Comparison of ENCODE assay signal across 25 cellular contexts in the genomic region with DNA sequence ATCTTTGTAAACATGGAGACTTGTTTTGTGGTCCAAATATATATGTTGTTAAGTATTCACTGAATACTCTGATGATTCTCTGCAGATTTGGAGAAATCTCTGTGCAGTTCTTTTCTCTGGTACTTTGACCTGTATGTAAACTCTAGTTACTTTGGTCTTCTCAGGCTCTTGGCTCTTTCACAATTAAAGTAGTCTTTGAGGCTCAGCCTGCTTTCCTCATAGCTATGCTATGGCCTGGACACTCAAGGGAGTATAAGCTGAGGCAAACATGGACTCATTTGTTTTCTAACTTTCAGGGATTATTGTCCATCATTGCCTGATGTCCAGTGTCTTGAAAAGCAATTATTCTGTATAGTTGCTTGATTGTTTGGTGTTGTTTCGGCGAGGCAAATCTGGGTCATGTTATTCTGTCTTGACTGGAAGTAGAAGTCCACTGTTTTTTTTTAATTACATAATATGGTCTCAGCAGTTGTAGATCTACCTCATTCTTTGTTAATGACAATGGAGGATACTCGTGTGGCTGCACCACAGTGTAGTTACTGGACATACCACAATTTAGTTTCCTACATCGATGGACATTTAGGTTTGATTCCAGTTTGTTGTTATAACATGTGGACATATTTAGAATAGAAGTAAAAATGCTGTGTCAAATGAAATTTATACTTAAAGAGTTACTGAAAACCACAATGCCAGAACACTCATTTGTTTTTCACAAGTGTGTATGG. TPM values are rescaled to one million over a fixed set of nuclear protein-coding genes. Genes with fewer than 3 reads are reported as not detected.
DNase-seq lines count a peak whose midpoint lies in the region; ATAC-seq and TF ChIP-seq lines count a peak whose summit lies in the region.
"Had no signal": no experiment of that assay in that cellular context is flagged by ENCODE, and none has a peak within 500 bp of the region (broad histone marks: within the 10 kb centered on the region; RNA-seq: fewer than 3 reads in every experiment).

No MANE protein-coding gene starts in this region.

- H3K23ac ChIP-seq in trophoblast cell (ENCODE audit: low read length): no peak overlapping the region

- no peak overlapping the region for H3K4me2 ChIP-seq in trophoblast cell (ENCODE audit: low read length)
- H3K4me2 ChIP-seq: BLaER1 had no signal

- H3K9me3 Mint-ChIP-seq in WTC11: no peaks in the 10 kb centered on the region
- peaks cover 4% of the 10 kb centered on the region for H3K9me3 Mint-ChIP-seq in activated CD4-positive, alpha-beta T cell treated with anti-CD3 and anti-CD28 coated beads, Interleukin-2, amount 10 ng/mL, durations not matched to agents 24 days and 14 days
- H3K9me3 Mint-ChIP-seq: stimulated activated effector memory CD8-positive, alpha-beta T cell treated with anti-CD3 and anti-CD28 coated beads, Interleukin-12 subunit alpha, Interleukin-12 subunit beta, amount 100 ng/mL, for 72 hours had no signal

- H3K79me1 ChIP-seq in trophoblast cell (ENCODE audit: low read length): no peaks in the 10 kb centered on the region

- POLR2A ChIA-PET in WTC11 (lab: Charles Lee): no interaction called here

- H3K9me3 ChIP-seq in trophoblast cell (ENCODE audit: insufficient read depth, low read depth, low read length) (no peaks in the 10 kb centered on the region), gastrocnemius medialis (no peaks in the 10 kb centered on the region)
- H3K9me3 ChIP-seq: SJSA1, thoracic aorta had no signal

- H3K27me3 ChIP-seq in trophoblast cell (ENCODE audit: insufficient read depth, low read length) (no peaks in the 10 kb centered on the region), gastrocnemius medialis (no peaks in the 10 kb centered on the region)
- H3K27me3 ChIP-seq: BLaER1, SJSA1 had no signal

- H2BK120ac ChIP-seq in trophoblast cell (ENCODE audit: insufficient read depth, low read length, poor library complexity): no peak overlapping the region

- H4K12ac ChIP-seq in trophoblast cell (ENCODE audit: low read depth, low read length): no peak overlapping the region

- no peak overlapping the region for H3K18ac ChIP-seq in trophoblast cell (ENCODE audit: low read length)

- H2AK5ac ChIP-seq in trophoblast cell (ENCODE audit: low read length): no peak overlapping the region

- no peak for TF ChIP-seq POLR2A in gastrocnemius medialis (IDR thresholded peaks at IDR 0.05)

- H3K4me1 ChIP-seq in trophoblast cell (ENCODE audit: control insufficient read depth in 1 of 2, insufficient read depth in 2 of 2, low read length in 2 of 2) (no peaks in the 10 kb centered on the region), gastrocnemius medialis (peaks cover 12 to 26% of the 10 kb centered on the region in 2 donors)
- H3K4me1 ChIP-seq: BLaER1, SJSA1 had no signal

- 0 out of 2 replicates have a peak overlapping the region, but pooled peaks have one; percentile 9 for H3K27ac Mint-ChIP-seq in WTC11
- H3K27ac Mint-ChIP-seq in activated CD4-positive, alpha-beta T cell treated with anti-CD3 and anti-CD28 coated beads, Interleukin-2, amount 10 ng/mL, durations not matched to agents 24 days and 14 days: no peak overlapping the region
- H3K27ac Mint-ChIP-seq: naive B cell; stimulated activated effector memory CD8-positive, alpha-beta T cell treated with anti-CD3 and anti-CD28 coated beads, Interleukin-12 subunit alpha, Interleukin-12 subunit beta, amount 100 ng/mL, for 72 hours had no signal

- no peak overlapping the region for H3K27ac ChIP-seq in trophoblast cell (ENCODE audit: low read depth, low read length)
- peak overlapping the region in 1 of 4 donors; percentile 7 for H3K27ac ChIP-seq in gastrocnemius medialis
- H3K27ac ChIP-seq: BLaER1, psoas muscle, SJSA1, thoracic aorta had no signal

- no CpG with 5 or more reads among the region's 4 CpGs for WGBS in trophoblast cell (ENCODE audit: extremely low coverage, insufficient coverage, insufficient read length)

- H3K4me3 ChIP-seq in fibroblast of the aortic adventitia (ENCODE audit: low read depth, low read length) (no peak overlapping the region), trophoblast cell (ENCODE audit: low read depth, low read length) (no peak overlapping the region), gastrocnemius medialis (no peak overlapping the region)
- H3K4me3 ChIP-seq: BLaER1, lung, psoas muscle, SJSA1, thoracic aorta had no signal

- no peak overlapping the region for H2AFZ ChIP-seq in trophoblast cell (ENCODE audit: insufficient read depth, low read length, poor library complexity)

- H4K8ac ChIP-seq in trophoblast cell (ENCODE audit: low read depth, low read length): no peak overlapping the region

- intact Hi-C loops in gastrocnemius medialis (cut with DNase I; ENCODE audit: low total_unique reads): no loop called here
- intact Hi-C loops in activated CD4-positive, alpha-beta T cell treated with anti-CD3 and anti-CD28 coated beads, Interleukin-2, amount 10 ng/mL, durations not matched to agents 24 days and 14 days (cut with micrococcal nuclease): no loop called here

- H3K36me3 ChIP-seq in trophoblast cell (ENCODE audit: control insufficient read depth in 1 of 2, insufficient read depth in 2 of 2, low read length in 2 of 2): peaks cover 7 to 10% of the 10 kb centered on the region in 2 experiments
- no peaks in the 10 kb centered on the region for H3K36me3 ChIP-seq in gastrocnemius medialis
- H3K36me3 ChIP-seq: thoracic aorta had no signal

- H2BK5ac ChIP-seq in trophoblast cell (ENCODE audit: low read depth, low read length, poor library complexity): no peak overlapping the region

- H3K79me2 ChIP-seq in trophoblast cell (ENCODE audit: control insufficient read depth, insufficient read depth, low read length, poor library complexity): peaks cover 2% of the 10 kb centered on the region

- H4K91ac ChIP-seq in trophoblast cell (ENCODE audit: low read depth, low read length): no peak overlapping the region

- no peak overlapping the region for H3K14ac ChIP-seq in trophoblast cell (ENCODE audit: low read length)

- H3K36me3 Mint-ChIP-seq in WTC11: peaks cover 33% of the 10 kb centered on the region
- peaks cover 67% of the 10 kb centered on the region for H3K36me3 Mint-ChIP-seq in activated CD4-positive, alpha-beta T cell treated with anti-CD3 and anti-CD28 coated beads, Interleukin-2, amount 10 ng/mL, durations not matched to agents 24 days and 14 days (ENCODE audit: low read depth)

- DNase-seq in SIG-M5 treated with dmso at 0.1 percent for 504 hours (lab: John Stamatoyannopoulos, UW; ENCODE audit: unreplicated experiment) (peak; percentile 6), SIG-M5 (lab: John Stamatoyannopoulos, UW) (no peak), WTC11 (ENCODE audit: low spot score) (no peak), fibroblast of the aortic adventitia (ENCODE audit: low read depth) (peak; percentile 14), trophoblast cell (no peak), gastrocnemius medialis (no peak), GM13976 (ENCODE audit: low spot score) (no peak)
- DNase-seq in activated CD4-positive, alpha-beta T cell treated with anti-CD3 and anti-CD28 coated beads, Interleukin-2, amount 10 ng/mL, durations not matched to agents 24 days and 14 days: no peak
- DNase-seq: 8988T; activated effector memory CD4-positive, alpha-beta T cell treated with anti-CD3 and anti-CD28 coated beads, Interleukin-2, amount 50 U/mL, for 16 hours; DMS 273 treated with DMSO at 0.1 percent for 48 hours; GF-D8; naive B cell; NCI-H1436; NCI-H2171; NCI-H69; OCI-M1; psoas muscle; stimulated activated CD4-positive, alpha-beta T cell treated with anti-CD3 and anti-CD28 coated beads, Interleukin-15, amount 100 ng/mL, for 24 hours; T1000 had no signal

- H3K9ac ChIP-seq in trophoblast cell (ENCODE audit: low read length): no peak overlapping the region
- H3K9ac ChIP-seq: BLaER1 had no signal

- H3K4me3 Mint-ChIP-seq in WTC11: no peak overlapping the region
- H3K4me3 Mint-ChIP-seq in activated CD4-positive, alpha-beta T cell treated with anti-CD3 and anti-CD28 coated beads, Interleukin-2, amount 10 ng/mL, durations not matched to agents 24 days and 14 days: no peak overlapping the region
- H3K4me3 Mint-ChIP-seq: stimulated activated effector memory CD8-positive, alpha-beta T cell treated with anti-CD3 and anti-CD28 coated beads, Interleukin-12 subunit alpha, Interleukin-12 subunit beta, amount 100 ng/mL, for 72 hours had no signal

- H3K4ac ChIP-seq in trophoblast cell (ENCODE audit: low read depth, low read length): peak overlapping the region; percentile 24

- H2BK12ac ChIP-seq in trophoblast cell (ENCODE audit: low read length): no peak overlapping the region

- in situ Hi-C loops in gastrocnemius medialis (cut with MboI; ENCODE audit: low sequenced_read_pairs in 4 of 4): no loop called here
- in situ Hi-C loops in GM13976 (cut with MboI; ENCODE audit: low sequenced_read_pairs, unreplicated experiment): no loop called here

- ATAC-seq in WTC11 (no peak), gastrocnemius medialis (no peak)
- ATAC-seq: stimulated activated effector memory CD8-positive, alpha-beta T cell treated with anti-CD3 and anti-CD28 coated beads, Interleukin-12 subunit alpha, Interleukin-12 subunit beta, amount 100 ng/mL, for 72 hours had no signal

- H3K4me1 Mint-ChIP-seq in WTC11: peaks cover 40% of the 10 kb centered on the region
- H3K4me1 Mint-ChIP-seq in activated CD4-positive, alpha-beta T cell treated with anti-CD3 and anti-CD28 coated beads, Interleukin-2, amount 10 ng/mL, durations not matched to agents 24 days and 14 days: peaks cover 27% of the 10 kb centered on the region

- no peak for TF ChIP-seq CTCF in WTC11 (IDR thresholded peaks at IDR 0.05)
- TF ChIP-seq CTCF in fibroblast of the aortic adventitia (IDR thresholded peaks at IDR 0.05; ENCODE audit: insufficient read depth, low read length): no peak
- TF ChIP-seq CTCF in gastrocnemius medialis (IDR thresholded peaks at IDR 0.05 in 4 of 5, conservative IDR thresholded peaks at IDR 0.05 in 1 of 5): no peak
- TF ChIP-seq CTCF in GM13976 (IDR thresholded peaks at IDR 0.05; ENCODE audit: borderline replicate concordance, control extremely low read depth, extremely low read depth, insufficient read depth, missing control alignments): no peak

- CTCF ChIA-PET in WTC11 (lab: Charles Lee): no interaction called here

- H3K27me3 Mint-ChIP-seq in WTC11 (ENCODE audit: low read depth): no peaks in the 10 kb centered on the region
- no peaks in the 10 kb centered on the region for H3K27me3 Mint-ChIP-seq in activated CD4-positive, alpha-beta T cell treated with anti-CD3 and anti-CD28 coated beads, Interleukin-2, amount 10 ng/mL, durations not matched to agents 24 days and 14 days
- H3K27me3 Mint-ChIP-seq: naive B cell had no signal

TF ChIP-seq in WTC11, 78 proteins besides CTCF, POLR2A, EP300 and RAD21 (continues in another document):
- TF ChIP-seq IRF2 (CRISPR knock-in tag; IDR thresholded peaks at IDR 0.05; ENCODE audit: borderline replicate concordance, low read depth) (no peak), JUN (CRISPR knock-in tag; IDR thresholded peaks at IDR 0.05) (no peak), SMAD3 (CRISPR knock-in tag; IDR thresholded peaks at IDR 0.05; ENCODE audit: borderline replicate concordance) (no peak), ZNF219 (CRISPR knock-in tag; IDR thresholded peaks at IDR 0.05; ENCODE audit: borderline replicate concordance) (no peak)

RNA-seq across cellular contexts. Expression of a gene that starts 9.2 kb away (rescaled TPM):
- total RNA-seq in WTC11 (2021) (47.5 to 51.0 TPM (median 50.0 TPM) in 3 replicates), fibroblast of the aortic adventitia (ENCODE audit: low replicate concordance) (41.7 and 58.9 TPM in 2 replicates), gastrocnemius medialis (10 to 100 TPM; 21.4 to 33.0 (median 26.5) TPM)
- polyA plus RNA-seq in trophoblast cell (2013): 12.4 and 13.0 TPM in 2 replicates
- total RNA-seq in activated CD4-positive, alpha-beta T cell treated with anti-CD3 and anti-CD28 coated beads, Interleukin-2, amount 10 ng/mL, durations not matched to agents 24 days and 14 days: 15.6 and 16.2 TPM in 2 replicates

Comparison
In these comparisons a context has a peak if more than half of its experiments do, and no peak if none do; other contexts are left out.
1. DNase-seq: peak in SIG-M5 treated with dmso at 0.1 percent for 504 hours (single experiment) and fibroblast of the aortic adventitia (single experiment); none in SIG-M5 (single experiment), WTC11 (single experiment), trophoblast cell (0 of 2), gastrocnemius medialis (0 of 2), activated CD4-positive, alpha-beta T cell treated with anti-CD3 and anti-CD28 coated beads, Interleukin-2, amount 10 ng/mL, durations not matched to agents 24 days and 14 days (single experiment) and GM13976 (single experiment).